ENCODE assay signal across 29 cellular contexts in the genomic region with DNA sequence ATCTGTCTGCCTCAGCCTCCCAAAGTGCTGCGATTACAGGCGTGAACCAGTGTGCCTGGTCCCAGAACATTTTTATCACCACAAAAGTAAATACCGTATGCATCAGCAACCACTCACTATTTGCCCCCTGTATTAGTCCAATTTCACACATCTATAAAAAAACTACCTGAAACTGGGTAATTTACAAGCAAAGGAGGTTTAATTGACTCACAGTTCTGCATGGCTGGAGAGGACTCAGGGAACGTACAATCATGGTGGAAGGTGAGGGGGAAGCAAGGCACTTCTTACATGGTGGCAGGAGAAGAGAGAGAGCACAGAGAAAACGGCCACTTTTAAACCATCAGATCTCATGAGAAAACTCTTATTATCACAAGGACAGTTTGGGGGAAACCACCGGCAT.
"Had no signal": no experiment of that assay in that cellular context is flagged by ENCODE, and none has a peak within 500 bp of the region (broad histone marks: within the 10 kb centered on the region; RNA-seq: fewer than 3 reads in every experiment).

No MANE protein-coding gene starts in this region.

- ATAC-seq: natural killer cell; psoas muscle; right cardiac atrium; right lobe of liver; stimulated activated effector memory CD8-positive, alpha-beta T cell treated with anti-CD3 and anti-CD28 coated beads, Interleukin-12 subunit alpha, Interleukin-12 subunit beta, amount 100 ng/mL, for 72 hours; stimulated activated naive B cell treated with anti-CD40 and anti-IgM and Interleukin-4, amounts not matched to agents 10 μg/mL and 1 μg/mL and 100 μg/mL, for 72 hours had no signal

- H3K9me3 ChIP-seq: ovary, psoas muscle, right lobe of liver, sigmoid colon, stomach, thoracic aorta, thyroid gland, tibial nerve, upper lobe of left lung, vagina had no signal

- H3K27ac ChIP-seq: ovary, parathyroid adenoma, psoas muscle, right lobe of liver, sigmoid colon, stomach, thoracic aorta, thyroid gland, tibial nerve, upper lobe of left lung, vagina had no signal

- H3K36me3 ChIP-seq: ovary, right lobe of liver, sigmoid colon, stomach, thoracic aorta, thyroid gland, tibial nerve, upper lobe of left lung, vagina had no signal

- DNase-seq: natural killer cell; occipital lobe; ovary; posterior cingulate gyrus; psoas muscle; right cardiac atrium; right lobe of liver; sigmoid colon; small intestine; stimulated activated CD4-positive, alpha-beta T cell treated with anti-CD3 and anti-CD28 coated beads, Interleukin-15, amount 100 ng/mL, for 24 hours; stimulated activated CD4-positive, alpha-beta T cell treated with anti-CD3 and anti-CD28 coated beads, Interleukin-2, amount 100 ng/mL, for 24 hours; stimulated activated CD4-positive, alpha-beta T cell treated with anti-CD3 and anti-CD28 coated beads, Interleukin-2, amount 100 ng/mL, for 48 hours; stimulated activated CD4-positive, alpha-beta T cell treated with anti-CD3 and anti-CD28 coated beads, Interleukin-4, amount 100 ng/mL, for 24 hours; stimulated activated naive B cell treated with anti-CD40 and anti-IgM and Interleukin-4, amounts not matched to agents 10 μg/mL and 1 μg/mL and 100 μg/mL, for 72 hours; stimulated activated naive CD4-positive, alpha-beta T cell treated with Interleukin-2 at 50 U/mL for 16 hours; stomach; thyroid gland; trophoblast cell; upper lobe of left lung had no signal

- H3K27ac Mint-ChIP-seq: natural killer cell; nephron; progenitor cell of endocrine pancreas; stimulated activated effector memory CD8-positive, alpha-beta T cell treated with anti-CD3 and anti-CD28 coated beads, Interleukin-12 subunit alpha, Interleukin-12 subunit beta, amount 100 ng/mL, for 72 hours; stimulated activated naive B cell treated with anti-CD40 and anti-IgM and Interleukin-4, amounts not matched to agents 10 μg/mL and 1 μg/mL and 100 μg/mL, for 72 hours; stimulated activated naive CD8-positive, alpha-beta T cell treated with anti-CD3 and anti-CD28 coated beads, Interleukin-15, Interleukin-2, amounts not matched to agents 100 ng/mL and 50 ng/mL, for 24 hours had no signal

- H3K4me1 ChIP-seq: parathyroid adenoma, psoas muscle, right lobe of liver, sigmoid colon, stomach, thyroid gland, tibial nerve, upper lobe of left lung, vagina had no signal

- H3K4me3 ChIP-seq: ovary, psoas muscle, right lobe of liver, sigmoid colon, stomach, thoracic aorta, thyroid gland, tibial nerve, upper lobe of left lung, vagina had no signal

- FAIRE-seq: small intestine, urothelium cell line had no signal

- H3K27me3 ChIP-seq: ovary, right lobe of liver, sigmoid colon, stomach, thyroid gland, tibial nerve, upper lobe of left lung, vagina had no signal

- H2AFZ ChIP-seq: parathyroid adenoma had no signal

- H3K36me3 Mint-ChIP-seq: natural killer cell; stimulated activated effector memory CD8-positive, alpha-beta T cell treated with anti-CD3 and anti-CD28 coated beads, Interleukin-12 subunit alpha, Interleukin-12 subunit beta, amount 100 ng/mL, for 72 hours; stimulated activated naive B cell treated with anti-CD40 and anti-IgM and Interleukin-4, amounts not matched to agents 10 μg/mL and 1 μg/mL and 100 μg/mL, for 72 hours had no signal

- H3K9me3 Mint-ChIP-seq: natural killer cell; nephron; neural crest cell; stimulated activated effector memory CD8-positive, alpha-beta T cell treated with anti-CD3 and anti-CD28 coated beads, Interleukin-12 subunit alpha, Interleukin-12 subunit beta, amount 100 ng/mL, for 72 hours; stimulated activated naive B cell treated with anti-CD40 and anti-IgM and Interleukin-4, amounts not matched to agents 10 μg/mL and 1 μg/mL and 100 μg/mL, for 72 hours; stimulated activated naive CD8-positive, alpha-beta T cell treated with anti-CD3 and anti-CD28 coated beads, Interleukin-15, Interleukin-2, amounts not matched to agents 100 ng/mL and 50 ng/mL, for 24 hours had no signal

- H3K79me2 ChIP-seq: parathyroid adenoma had no signal

- H3K9ac ChIP-seq: parathyroid adenoma had no signal
